Comparison of ENCODE assay signal across 13 cellular contexts in the genomic region with DNA sequence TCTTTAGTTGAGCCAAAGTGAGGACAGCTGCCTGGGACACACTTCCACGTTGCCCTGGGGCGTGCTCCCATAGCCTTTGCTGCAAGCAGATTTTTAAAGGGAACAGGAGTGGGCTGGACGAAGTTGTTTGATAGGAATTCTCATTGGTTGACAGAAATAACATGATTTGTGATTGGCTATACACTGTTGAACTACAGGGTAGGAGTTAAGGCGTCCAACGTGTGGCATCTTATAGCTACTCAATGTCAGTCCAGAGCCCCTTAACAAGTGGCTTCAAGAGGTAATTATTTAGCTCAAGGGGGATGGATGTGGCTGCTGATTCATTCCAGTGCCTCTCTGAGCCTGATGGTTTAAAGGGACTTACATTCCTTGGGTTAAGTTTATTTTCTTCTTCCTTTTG.
A peak's percentile ranks its signal among the peaks of the same experiment; 100 is the strongest.
DNase-seq lines count a peak whose midpoint lies in the region; ATAC-seq and TF ChIP-seq lines count a peak whose summit lies in the region.
"Had no signal": no experiment of that assay in that cellular context is flagged by ENCODE, and none has a peak within 500 bp of the region (broad histone marks: within the 10 kb centered on the region; RNA-seq: fewer than 3 reads in every experiment).

No MANE protein-coding gene starts in this region.

- peaks cover 4% of the 10 kb centered on the region for H3K4me1 ChIP-seq in cardiac muscle cell (ENCODE audit: low read depth)
- no peaks in the 10 kb centered on the region for H3K4me1 ChIP-seq in right cardiac atrium (ENCODE audit: control insufficient read depth, insufficient read depth, low read length)
- peaks cover 35% of the 10 kb centered on the region for H3K4me1 ChIP-seq in SJSA1 (replicated peaks)
- no peaks in the 10 kb centered on the region for H3K4me1 ChIP-seq in mammary epithelial cell (ENCODE audit: insufficient read depth, low read length)
- H3K4me1 ChIP-seq: A549 had no signal

- DNase-seq in cardiac muscle cell (ENCODE audit: low read depth in 1 of 2, low spot score in 1 of 2) (peak; percentile 29 to 52), right cardiac atrium (no peak), SJSA1 (ENCODE audit: low read depth in 1 of 2, low spot score in 2 of 2) (peak; percentile 64 to 75), iris pigment epithelial cell (ENCODE audit: low read depth) (peak; percentile 44), GM03348 (ENCODE audit: low spot score) (no peak), amniotic stem cell (lab: John Stamatoyannopoulos, UW) (no peak), mammary epithelial cell (no peak)
- DNase-seq: CD4-positive, CD25-positive, alpha-beta regulatory T cell; DND-41; NCI-H1048; stimulated activated naive CD8-positive, alpha-beta T cell treated with anti-CD3 and anti-CD28 coated beads, Interleukin-15, Interleukin-2, amounts not matched to agents 100 U/mL and 50 U/mL, for 24 hours had no signal

- H3K4me3 ChIP-seq in cardiac muscle cell (no peak overlapping the region), right cardiac atrium (ENCODE audit: low read length) (no peak overlapping the region), SJSA1 (no peak overlapping the region), mammary epithelial cell (replicated peaks in 1 of 3; ENCODE audit: insufficient read depth in 1 of 3, low read depth in 2 of 3, low read length in 3 of 3) (no peak overlapping the region)
- H3K4me3 ChIP-seq: A549 had no signal

- H2AFZ ChIP-seq in mammary epithelial cell (ENCODE audit: low read depth, low read length), result no peak overlapping the region

- no peak overlapping the region for H3K27ac ChIP-seq in cardiac muscle cell
- H3K27ac ChIP-seq in right cardiac atrium (ENCODE audit: low read length), result no peak overlapping the region
- H3K27ac ChIP-seq in SJSA1, result no peak overlapping the region
- H3K27ac ChIP-seq in mammary epithelial cell (ENCODE audit: insufficient read depth, low read depth, low read length), result no peak overlapping the region
- H3K27ac ChIP-seq: A549 had no signal

- H3K4me2 ChIP-seq in mammary epithelial cell (ENCODE audit: insufficient read depth, low read depth, low read length), result no peak overlapping the region
- H3K4me2 ChIP-seq: A549 had no signal

- no peaks in the 10 kb centered on the region for H3K27me3 ChIP-seq in cardiac muscle cell
- H3K27me3 ChIP-seq in right cardiac atrium (ENCODE audit: control insufficient read depth, insufficient read depth), result no peaks in the 10 kb centered on the region
- H3K27me3 ChIP-seq in SJSA1 (replicated peaks), result no peaks in the 10 kb centered on the region
- H3K27me3 ChIP-seq in mammary epithelial cell (ENCODE audit: insufficient read depth, low read length), result no peaks in the 10 kb centered on the region

- no peaks in the 10 kb centered on the region for H3K9me3 ChIP-seq in cardiac muscle cell (ENCODE audit: low read depth)
- H3K9me3 ChIP-seq in right cardiac atrium (ENCODE audit: control insufficient read depth, low read length), result no peaks in the 10 kb centered on the region
- no peaks in the 10 kb centered on the region for H3K9me3 ChIP-seq in SJSA1 (replicated peaks)
- H3K9me3 ChIP-seq in mammary epithelial cell (replicated peaks; ENCODE audit: insufficient read depth, low read length), result no peaks in the 10 kb centered on the region
- H3K9me3 ChIP-seq: A549 had no signal

- no peak for TF ChIP-seq CTCF in cardiac muscle cell (IDR thresholded peaks at IDR 0.05; ENCODE audit: low read depth, low read length)
- no peak for TF ChIP-seq CTCF in mammary epithelial cell (conservative IDR thresholded peaks at IDR 0.05 in 1 of 2, IDR thresholded peaks at IDR 0.05 in 1 of 2; ENCODE audit: extremely low read depth in 1 of 2, insufficient read depth in 1 of 2, low read depth in 1 of 2, low read length in 2 of 2)

- 50% methylated on average over 5 of the region's 5 CpGs for WGBS in right cardiac atrium
- 84% methylated on average over 5 of the region's 5 CpGs for WGBS in mammary epithelial cell (ENCODE audit: low coverage, missing lambda C conversion rate)

- dilution Hi-C loops in mammary epithelial cell (cut with HindIII; ENCODE audit: low sequenced_read_pairs), result no loop called here

- H4K20me1 ChIP-seq in mammary epithelial cell (ENCODE audit: insufficient read depth, low read length), result no peaks in the 10 kb centered on the region

- no peaks in the 10 kb centered on the region for H3K79me2 ChIP-seq in mammary epithelial cell (ENCODE audit: insufficient read depth, low read length)

- in situ Hi-C loops in mammary epithelial cell (cut with MboI; ENCODE audit: low sequenced_read_pairs in 2 of 2), result no loop called here

- no peak for TF ChIP-seq POLR2A in GM18505 (IDR thresholded peaks at IDR 0.05; ENCODE audit: borderline replicate concordance, extremely low read depth, insufficient read depth, insufficient read length)

- no peak overlapping the region for H3K9ac ChIP-seq in mammary epithelial cell (ENCODE audit: insufficient read depth, low read length)

- CTCF ChIA-PET in mammary epithelial cell (lab: Charles Lee; ENCODE audit: low non-redundant PET), result no interaction called here

- intact Hi-C loops in right cardiac atrium (cut with DNase I) (no loop called here), mammary epithelial cell (cut with micrococcal nuclease) (no loop called here)

- no peak for ATAC-seq in right cardiac atrium
- no peak for ATAC-seq in GM18505 (IDR thresholded peaks at IDR 0.05; ENCODE audit: unreplicated experiment)
- ATAC-seq: stimulated activated naive CD8-positive, alpha-beta T cell treated with anti-CD3 and anti-CD28 coated beads, Interleukin-15, Interleukin-2, amounts not matched to agents 100 U/mL and 50 U/mL, for 24 hours had no signal

- BruUV-seq in mammary epithelial cell (replicated peaks; lab: Mats Ljungman, UMichigan), result no TSS peak

- H3K36me3 ChIP-seq in cardiac muscle cell (no peaks in the 10 kb centered on the region), SJSA1 (no peaks in the 10 kb centered on the region), mammary epithelial cell (ENCODE audit: insufficient read depth, low read length) (no peaks in the 10 kb centered on the region)

Comparison
In these comparisons a context has a peak if more than half of its experiments do, and no peak if none do; other contexts are left out.
1. DNase-seq: peak in cardiac muscle cell (2 of 2), SJSA1 (2 of 2) and iris pigment epithelial cell (single experiment); none in right cardiac atrium (0 of 3), GM03348 (single experiment), amniotic stem cell (single experiment) and mammary epithelial cell (single experiment).